Comparison of ENCODE assay signal across 14 cellular contexts in the genomic region with DNA sequence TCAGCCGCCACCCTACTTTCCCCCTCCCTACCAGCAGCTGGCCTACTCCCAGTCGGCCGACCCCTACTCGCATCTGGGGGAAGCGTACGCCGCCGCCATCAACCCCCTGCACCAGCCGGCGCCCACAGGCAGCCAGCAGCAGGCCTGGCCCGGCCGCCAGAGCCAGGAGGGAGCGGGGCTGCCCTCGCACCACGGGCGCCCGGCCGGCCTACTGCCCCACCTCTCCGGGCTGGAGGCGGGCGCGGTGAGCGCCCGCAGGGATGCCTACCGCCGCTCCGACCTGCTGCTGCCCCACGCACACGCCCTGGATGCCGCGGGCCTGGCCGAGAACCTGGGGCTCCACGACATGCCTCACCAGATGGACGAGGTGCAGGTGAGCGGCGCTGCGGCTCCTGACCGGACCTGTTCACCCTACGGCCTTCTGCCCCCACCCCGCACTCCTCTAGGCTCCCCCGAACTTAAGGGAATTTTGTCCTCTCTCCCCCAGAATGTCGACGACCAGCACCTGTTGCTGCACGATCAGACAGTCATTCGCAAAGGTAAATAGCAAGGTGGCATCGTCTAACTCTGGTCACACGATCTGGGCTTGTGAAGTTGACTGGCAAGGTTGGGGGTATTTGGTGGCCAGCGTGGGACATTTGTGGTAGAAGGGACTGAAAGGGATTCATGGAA. TPM values are rescaled to one million over a fixed set of nuclear protein-coding genes. Genes with fewer than 3 reads are reported as not detected.
DNase-seq lines count a peak whose midpoint lies in the region; TF ChIP-seq lines count a peak whose summit lies in the region.
"Had no signal": no experiment of that assay in that cellular context is flagged by ENCODE, and none has a peak within 500 bp of the region (broad histone marks: within the 10 kb centered on the region; RNA-seq: fewer than 3 reads in every experiment).

No MANE protein-coding gene starts in this region.

- WGBS in esophagus squamous epithelium, 2 donors = 14 to 33% methylated on average over 1 to 2 of the region's 48 CpGs
- WGBS in neuronal stem cell (ENCODE audit: extremely low coverage in 2 of 2, insufficient read length in 2 of 2, insufficient replicate concordance in 1 of 2), 2 donors = no CpG with 5 or more reads among the region's 48 CpGs

- BruUV-seq in Calu3 (replicated peaks; lab: Mats Ljungman, UMichigan) = no TSS peak

- DNase-seq in Calu3 (no peak), NT2/D1 (ENCODE audit: low read depth, low spot score) (no peak), esophagus squamous epithelium (lab: John Stamatoyannopoulos, UW) (no peak), neuronal stem cell (ENCODE audit: low spot score) (no peak), GM19240 (ENCODE audit: insufficient read length, low spot score) (no peak), CD1c-positive myeloid dendritic cell (ENCODE audit: extremely low spot score) (no peak), germinal center (ENCODE audit: low spot score) (no peak), NCI-H2227 treated with DMSO at 0.1 percent for 48 hours (lab: John Stamatoyannopoulos, UW) (no peak)
- DNase-seq: activated CD4-positive, alpha-beta T cell treated with anti-CD3 and anti-CD28 coated beads, Interleukin-2, amount 10 ng/mL, durations not matched to agents 7 days and 5 days; activated naive CD8-positive, alpha-beta T cell treated with anti-CD3 and anti-CD28 coated beads for 36 hours; CD4-positive, alpha-beta memory T cell; effector memory CD4-positive, alpha-beta T cell; SJCRH30; stimulated activated CD4-positive, alpha-beta T cell treated with anti-CD3 and anti-CD28 coated beads, Interleukin-2, amount 100 ng/mL, for 48 hours had no signal

- no peak overlapping the region for H4K8ac ChIP-seq in neuronal stem cell (ENCODE audit: low read depth, low read length)

- H3K4me1 ChIP-seq in NT2/D1 (ENCODE audit: insufficient read depth, insufficient read length) (peaks cover 13% of the 10 kb centered on the region), esophagus squamous epithelium (peaks cover 28 to 100% (median 43%) of the 10 kb centered on the region in 3 donors), neuronal stem cell (ENCODE audit: control insufficient read depth in 2 of 2, insufficient read depth in 1 of 2, low read depth in 1 of 2, low read length in 2 of 2) (peaks cover 0 to 19% of the 10 kb centered on the region in 2 donors)
- H3K4me1 ChIP-seq: SJCRH30 had no signal

- H3K9me3 Mint-ChIP-seq in Calu3 (ENCODE audit: low read depth, unreplicated experiment) = no peaks in the 10 kb centered on the region
- H3K9me3 Mint-ChIP-seq: activated CD4-positive, alpha-beta T cell treated with anti-CD3 and anti-CD28 coated beads, Interleukin-2, amount 10 ng/mL, durations not matched to agents 7 days and 5 days; activated naive CD8-positive, alpha-beta T cell treated with anti-CD3 and anti-CD28 coated beads for 36 hours; CD4-positive, alpha-beta memory T cell had no signal

- H3K27me3 Mint-ChIP-seq in Calu3 (ENCODE audit: unreplicated experiment) = no peaks in the 10 kb centered on the region

- peak overlapping the region; percentile 89 for H3K18ac ChIP-seq in neuronal stem cell (ENCODE audit: low read length)

- peak overlapping the region; percentile 53 for H2BK5ac ChIP-seq in neuronal stem cell (ENCODE audit: low read length)

- peaks cover 48% of the 10 kb centered on the region for H3K36me3 ChIP-seq in NT2/D1 (ENCODE audit: insufficient read depth, insufficient read length, low read length)
- H3K36me3 ChIP-seq in esophagus squamous epithelium = peaks cover 0 to 29% (median 0%) of the 10 kb centered on the region in 3 donors
- H3K36me3 ChIP-seq in neuronal stem cell (replicated peaks in 1 of 2; ENCODE audit: control insufficient read depth in 2 of 2, insufficient read depth in 2 of 2, low read length in 2 of 2) = no peaks in the 10 kb centered on the region
- H3K36me3 ChIP-seq: SJCRH30 had no signal

- peak overlapping the region; percentile 14 for H3K4me3 Mint-ChIP-seq in Calu3 (ENCODE audit: low read depth, unreplicated experiment)
- H3K4me3 Mint-ChIP-seq: activated CD4-positive, alpha-beta T cell treated with anti-CD3 and anti-CD28 coated beads, Interleukin-2, amount 10 ng/mL, durations not matched to agents 7 days and 5 days; activated naive CD8-positive, alpha-beta T cell treated with anti-CD3 and anti-CD28 coated beads for 36 hours had no signal

- no peak overlapping the region for H4K91ac ChIP-seq in neuronal stem cell (ENCODE audit: low read depth, low read length, poor library complexity)

- H3K9me3 ChIP-seq in NT2/D1 (ENCODE audit: insufficient read depth, low read length) = no peaks in the 10 kb centered on the region
- no peaks in the 10 kb centered on the region for H3K9me3 ChIP-seq in esophagus squamous epithelium
- H3K9me3 ChIP-seq in neuronal stem cell (replicated peaks in 1 of 2; ENCODE audit: control insufficient read depth in 2 of 2, insufficient read depth in 1 of 2, low read depth in 1 of 2, low read length in 2 of 2) = no peaks in the 10 kb centered on the region
- H3K9me3 ChIP-seq: SJCRH30 had no signal

- peaks cover 24% of the 10 kb centered on the region for H3K27me3 ChIP-seq in NT2/D1 (ENCODE audit: insufficient read depth, insufficient read length)
- peaks cover 0 to 96% (median 7%) of the 10 kb centered on the region in 4 donors for H3K27me3 ChIP-seq in esophagus squamous epithelium
- peaks cover 50 to 99% (median 78%) of the 10 kb centered on the region in 3 experiments for H3K27me3 ChIP-seq in neuronal stem cell (ENCODE audit: control insufficient read depth in 3 of 3, insufficient read depth in 3 of 3, low read depth in 1 of 3, low read length in 3 of 3)

- intact Hi-C loops in Calu3 (cut with micrococcal nuclease; ENCODE audit: unreplicated experiment) = loop anchor here (10.0 kb wide), 1 partner anchor 57 kb away; no protein-coding TSS in a partner anchor
- intact Hi-C loops in esophagus squamous epithelium (cut with DNase I) = no loop called here

- peak overlapping the region; percentile 84 for H2AK5ac ChIP-seq in neuronal stem cell (ENCODE audit: low read depth, low read length)

- no peak overlapping the region for H2AFZ ChIP-seq in neuronal stem cell (ENCODE audit: low read length)

- no peak overlapping the region for H3K23ac ChIP-seq in neuronal stem cell (ENCODE audit: low read depth, low read length, poor library complexity)

- no peak overlapping the region for H2BK12ac ChIP-seq in neuronal stem cell (ENCODE audit: low read length)

- H3K4me2 ChIP-seq in neuronal stem cell (ENCODE audit: insufficient read depth, low read length, poor library complexity, severe bottlenecking) = peak overlapping the region; percentile 86

- H3K27ac Mint-ChIP-seq in Calu3 (ENCODE audit: unreplicated experiment) = no peak overlapping the region
- H3K27ac Mint-ChIP-seq: activated CD4-positive, alpha-beta T cell treated with anti-CD3 and anti-CD28 coated beads, Interleukin-2, amount 10 ng/mL, durations not matched to agents 7 days and 5 days; activated naive CD8-positive, alpha-beta T cell treated with anti-CD3 and anti-CD28 coated beads for 36 hours had no signal

- TF ChIP-seq POLR2A in esophagus squamous epithelium (IDR thresholded peaks at IDR 0.05) = no peak

- no peak overlapping the region for H2BK15ac ChIP-seq in neuronal stem cell (ENCODE audit: low read length)

- CTCF ChIA-PET in Calu3 (lab: Charles Lee) = no interaction called here

- H3K4me3 ChIP-seq in NT2/D1 (ENCODE audit: insufficient read length, low read depth) (peak overlapping the region; percentile 95), esophagus squamous epithelium (peak overlapping the region; percentile 66 to 85 (median 76)), neuronal stem cell (ENCODE audit: low read length in 2 of 2) (peak overlapping the region in 1 of 2 donors; percentile 50)
- H3K4me3 ChIP-seq: SJCRH30 had no signal

- peak overlapping the region; percentile 35 to 97 (median 92) for H3K27ac ChIP-seq in esophagus squamous epithelium
- H3K27ac ChIP-seq in neuronal stem cell (replicated peaks; ENCODE audit: low read length) = no peak overlapping the region
- H3K27ac ChIP-seq: SJCRH30 had no signal

- H3K4ac ChIP-seq in neuronal stem cell (ENCODE audit: low read length) = no peak overlapping the region

- no peaks in the 10 kb centered on the region for H3K79me1 ChIP-seq in neuronal stem cell (ENCODE audit: low read depth, low read length)

- H3K9ac ChIP-seq in NT2/D1 (ENCODE audit: insufficient read length, low read depth) = peak overlapping the region; percentile 98
- H3K9ac ChIP-seq in neuronal stem cell (ENCODE audit: low read depth, low read length, poor library complexity) = peak overlapping the region; percentile 17

- peaks cover 23% of the 10 kb centered on the region for H3K36me3 Mint-ChIP-seq in Calu3 (ENCODE audit: insufficient read depth, unreplicated experiment)
- H3K36me3 Mint-ChIP-seq: activated naive CD8-positive, alpha-beta T cell treated with anti-CD3 and anti-CD28 coated beads for 36 hours; CD4-positive, alpha-beta memory T cell had no signal

- H3K14ac ChIP-seq in neuronal stem cell (ENCODE audit: low read length) = peak overlapping the region; percentile 79

- no peaks in the 10 kb centered on the region for H3K4me1 Mint-ChIP-seq in Calu3 (ENCODE audit: low read depth, unreplicated experiment)

- TF ChIP-seq CTCF in Calu3 (IDR thresholded peaks at IDR 0.05; ENCODE audit: unreplicated experiment) (no peak), esophagus squamous epithelium (IDR thresholded peaks at IDR 0.05) (no peak)

- H2BK120ac ChIP-seq in neuronal stem cell (ENCODE audit: low read depth, low read length) = peak overlapping the region; percentile 61

RNA-seq across cellular contexts. Expression of gene TFAP2C, which starts 2.3 kb away (rescaled TPM):
- total RNA-seq in Calu3 (2022) (3.1 and 3.4 TPM in 2 replicates), esophagus squamous epithelium (10 to 100 TPM; 25.9 to 34.8 (median 31.8) TPM)
- polyA plus RNA-seq in neuronal stem cell (2013, experiment 1 of 2) = 0.07 TPM
- polyA plus RNA-seq in neuronal stem cell (2013, experiment 2 of 2) = 0.08 TPM
- total RNA-seq: activated CD4-positive, alpha-beta T cell treated with anti-CD3 and anti-CD28 coated beads, Interleukin-2, amount 10 ng/mL, durations not matched to agents 7 days and 5 days; activated naive CD8-positive, alpha-beta T cell treated with anti-CD3 and anti-CD28 coated beads for 36 hours; CD4-positive, alpha-beta memory T cell; SJCRH30 had no signal
- polyA plus RNA-seq: CD4-positive, alpha-beta memory T cell had no signal
